In the genomic region with DNA sequence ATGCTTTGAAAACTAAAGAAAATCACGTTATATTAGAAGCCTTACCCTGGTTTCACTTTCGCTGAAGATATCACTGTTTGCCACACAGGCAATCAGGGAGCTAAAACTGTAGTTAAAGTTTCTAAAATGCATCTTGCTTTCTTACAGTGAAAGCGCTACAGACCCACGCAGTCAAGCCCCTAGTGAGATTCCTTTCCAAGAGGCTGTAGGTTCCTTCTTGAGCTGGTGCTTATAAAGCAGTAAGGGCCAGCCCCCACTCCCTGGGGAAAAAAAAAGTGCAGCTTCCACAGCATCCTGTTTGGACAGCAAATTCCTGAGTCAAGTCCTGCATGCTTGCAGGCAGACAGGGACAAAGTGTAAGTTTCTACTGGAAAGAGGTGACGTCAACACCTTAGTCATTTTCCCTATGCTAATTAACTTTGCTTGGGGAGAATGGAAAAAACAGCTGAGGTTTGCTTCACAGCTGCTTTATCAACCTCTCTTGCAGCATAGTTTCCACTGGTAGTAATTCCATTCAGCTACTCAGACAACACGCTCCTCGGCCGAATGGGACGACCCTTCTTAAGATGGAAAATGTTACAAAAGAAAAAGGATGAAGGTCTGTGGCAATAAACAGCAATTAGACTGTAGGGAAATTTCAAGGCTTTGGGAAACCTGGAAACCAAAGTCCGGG, we compare ENCODE assay signal across 1 cellular context.
TF ChIP-seq lines count a peak whose summit lies in the region.

No MANE protein-coding gene starts in this region.

TF ChIP-seq in HepG2, 621 proteins besides CTCF, POLR2A, EP300 and RAD21 (continued from another document and continues in another):
- TF ChIP-seq, protein P1, sequence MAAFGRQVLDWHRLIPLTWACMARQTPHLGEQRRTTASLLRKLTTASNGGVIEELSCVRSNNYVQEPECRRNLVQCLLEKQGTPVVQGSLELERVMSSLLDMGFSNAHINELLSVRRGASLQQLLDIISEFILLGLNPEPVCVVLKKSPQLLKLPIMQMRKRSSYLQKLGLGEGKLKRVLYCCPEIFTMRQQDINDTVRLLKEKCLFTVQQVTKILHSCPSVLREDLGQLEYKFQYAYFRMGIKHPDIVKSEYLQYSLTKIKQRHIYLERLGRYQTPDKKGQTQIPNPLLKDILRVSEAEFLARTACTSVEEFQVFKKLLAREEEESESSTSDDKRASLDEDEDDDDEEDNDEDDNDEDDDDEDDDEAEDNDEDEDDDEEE (CRISPR knock-in tag; IDR thresholded peaks at IDR 0.05) = no peak
- TF ChIP-seq CAMTA2 (CRISPR knock-in tag; IDR thresholded peaks at IDR 0.05; ENCODE audit: borderline replicate concordance) = no peak
- peak; percentile 76 for TF ChIP-seq KDM6A (CRISPR knock-in tag; IDR thresholded peaks at IDR 0.05; ENCODE audit: low read depth)
- TF ChIP-seq ZNF761 (CRISPR knock-in tag; conservative IDR thresholded peaks at IDR 0.05) = no peak
- peak; percentile 77; the same call in 1 of the 2 replicates for TF ChIP-seq MEIS2 (CRISPR knock-in tag; IDR thresholded peaks at IDR 0.05)
- TF ChIP-seq MYC (CRISPR knock-in tag; IDR thresholded peaks at IDR 0.05; ENCODE audit: borderline replicate concordance) = peak; percentile 35; the same call in 1 of the 2 replicates
- 0 out of 2 replicates have a peak, but pooled peaks have one; percentile 52 for TF ChIP-seq RFXAP (CRISPR knock-in tag; IDR thresholded peaks at IDR 0.05; ENCODE audit: borderline replicate concordance)
- peak; percentile 26; the same call in 1 of the 2 replicates for TF ChIP-seq ZNF788 (CRISPR knock-in tag; IDR thresholded peaks at IDR 0.05; ENCODE audit: borderline replicate concordance)
- TF ChIP-seq ZNF746 (CRISPR knock-in tag; IDR thresholded peaks at IDR 0.05) = peak; percentile 60; the same call in 1 of the 2 replicates
- no peak for TF ChIP-seq ZNF10 (CRISPR knock-in tag; IDR thresholded peaks at IDR 0.05; ENCODE audit: borderline replicate concordance, low read depth)
- peak; percentile 84 for TF ChIP-seq GATAD2A (CRISPR knock-in tag; IDR thresholded peaks at IDR 0.05)
- 0 out of 2 replicates have a peak, but pooled peaks have one; percentile 41 for TF ChIP-seq SMAD3 (CRISPR knock-in tag; IDR thresholded peaks at IDR 0.05)
- TF ChIP-seq SIX4 (CRISPR knock-in tag; IDR thresholded peaks at IDR 0.05) = no peak
- TF ChIP-seq NFIC (IDR thresholded peaks at IDR 0.05; ENCODE audit: low read length) = no peak
- TF ChIP-seq MAFF (IDR thresholded peaks at IDR 0.05; ENCODE audit: low read depth, low read length) = peak; percentile 82
- TF ChIP-seq, protein P2, sequence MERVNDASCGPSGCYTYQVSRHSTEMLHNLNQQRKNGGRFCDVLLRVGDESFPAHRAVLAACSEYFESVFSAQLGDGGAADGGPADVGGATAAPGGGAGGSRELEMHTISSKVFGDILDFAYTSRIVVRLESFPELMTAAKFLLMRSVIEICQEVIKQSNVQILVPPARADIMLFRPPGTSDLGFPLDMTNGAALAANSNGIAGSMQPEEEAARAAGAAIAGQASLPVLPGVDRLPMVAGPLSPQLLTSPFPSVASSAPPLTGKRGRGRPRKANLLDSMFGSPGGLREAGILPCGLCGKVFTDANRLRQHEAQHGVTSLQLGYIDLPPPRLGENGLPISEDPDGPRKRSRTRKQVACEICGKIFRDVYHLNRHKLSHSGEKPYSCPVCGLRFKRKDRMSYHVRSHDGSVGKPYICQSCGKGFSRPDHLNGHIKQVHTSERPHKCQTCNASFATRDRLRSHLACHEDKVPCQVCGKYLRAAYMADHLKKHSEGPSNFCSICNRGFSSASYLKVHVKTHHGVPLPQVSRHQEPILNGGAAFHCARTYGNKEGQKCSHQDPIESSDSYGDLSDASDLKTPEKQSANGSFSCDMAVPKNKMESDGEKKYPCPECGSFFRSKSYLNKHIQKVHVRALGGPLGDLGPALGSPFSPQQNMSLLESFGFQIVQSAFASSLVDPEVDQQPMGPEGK (CRISPR knock-in tag; IDR thresholded peaks at IDR 0.05) = peak; percentile 91
- TF ChIP-seq, protein P3, sequence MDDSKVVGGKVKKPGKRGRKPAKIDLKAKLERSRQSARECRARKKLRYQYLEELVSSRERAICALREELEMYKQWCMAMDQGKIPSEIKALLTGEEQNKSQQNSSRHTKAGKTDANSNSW (CRISPR knock-in tag; IDR thresholded peaks at IDR 0.05; ENCODE audit: borderline replicate concordance) = no peak
- TF ChIP-seq ZNF292 (CRISPR knock-in tag; IDR thresholded peaks at IDR 0.05; ENCODE audit: borderline replicate concordance, low read depth) = peak; percentile 75; the same call in 1 of the 2 replicates
- peak; percentile 75; the same call in 1 of the 2 replicates for TF ChIP-seq MAZ (IDR thresholded peaks at IDR 0.05; ENCODE audit: borderline replicate concordance, low read depth, low read length)
- TF ChIP-seq MAZ (CRISPR knock-in tag; IDR thresholded peaks at IDR 0.05; ENCODE audit: low read depth) = no peak
- peak; percentile 76; the same call in 1 of the 2 replicates for TF ChIP-seq PITX1 (CRISPR knock-in tag; IDR thresholded peaks at IDR 0.05)
- TF ChIP-seq KLF15 (CRISPR knock-in tag; IDR thresholded peaks at IDR 0.05; ENCODE audit: borderline replicate concordance) = no peak
- TF ChIP-seq EEA1 (CRISPR knock-in tag; IDR thresholded peaks at IDR 0.05; ENCODE audit: borderline replicate concordance) = no peak
- TF ChIP-seq, protein P4, sequence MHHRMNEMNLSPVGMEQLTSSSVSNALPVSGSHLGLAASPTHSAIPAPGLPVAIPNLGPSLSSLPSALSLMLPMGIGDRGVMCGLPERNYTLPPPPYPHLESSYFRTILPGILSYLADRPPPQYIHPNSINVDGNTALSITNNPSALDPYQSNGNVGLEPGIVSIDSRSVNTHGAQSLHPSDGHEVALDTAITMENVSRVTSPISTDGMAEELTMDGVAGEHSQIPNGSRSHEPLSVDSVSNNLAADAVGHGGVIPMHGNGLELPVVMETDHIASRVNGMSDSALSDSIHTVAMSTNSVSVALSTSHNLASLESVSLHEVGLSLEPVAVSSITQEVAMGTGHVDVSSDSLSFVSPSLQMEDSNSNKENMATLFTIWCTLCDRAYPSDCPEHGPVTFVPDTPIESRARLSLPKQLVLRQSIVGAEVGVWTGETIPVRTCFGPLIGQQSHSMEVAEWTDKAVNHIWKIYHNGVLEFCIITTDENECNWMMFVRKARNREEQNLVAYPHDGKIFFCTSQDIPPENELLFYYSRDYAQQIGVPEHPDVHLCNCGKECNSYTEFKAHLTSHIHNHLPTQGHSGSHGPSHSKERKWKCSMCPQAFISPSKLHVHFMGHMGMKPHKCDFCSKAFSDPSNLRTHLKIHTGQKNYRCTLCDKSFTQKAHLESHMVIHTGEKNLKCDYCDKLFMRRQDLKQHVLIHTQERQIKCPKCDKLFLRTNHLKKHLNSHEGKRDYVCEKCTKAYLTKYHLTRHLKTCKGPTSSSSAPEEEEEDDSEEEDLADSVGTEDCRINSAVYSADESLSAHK (CRISPR knock-in tag; IDR thresholded peaks at IDR 0.05; ENCODE audit: borderline replicate concordance) = no peak
- TF ChIP-seq CBX1 (IDR thresholded peaks at IDR 0.05; ENCODE audit: low read depth) = no peak
- TF ChIP-seq HDAC2 (CRISPR knock-in tag; IDR thresholded peaks at IDR 0.05) = peak; percentile 93
- TF ChIP-seq SAFB2 (CRISPR knock-in tag; IDR thresholded peaks at IDR 0.05; ENCODE audit: borderline replicate concordance, low read depth) = no peak
- TF ChIP-seq ZNF878 (CRISPR knock-in tag; IDR thresholded peaks at IDR 0.05) = no peak
- peak; percentile 78 for TF ChIP-seq RXRB (CRISPR knock-in tag; IDR thresholded peaks at IDR 0.05; ENCODE audit: borderline replicate concordance)
- TF ChIP-seq, protein P5, sequence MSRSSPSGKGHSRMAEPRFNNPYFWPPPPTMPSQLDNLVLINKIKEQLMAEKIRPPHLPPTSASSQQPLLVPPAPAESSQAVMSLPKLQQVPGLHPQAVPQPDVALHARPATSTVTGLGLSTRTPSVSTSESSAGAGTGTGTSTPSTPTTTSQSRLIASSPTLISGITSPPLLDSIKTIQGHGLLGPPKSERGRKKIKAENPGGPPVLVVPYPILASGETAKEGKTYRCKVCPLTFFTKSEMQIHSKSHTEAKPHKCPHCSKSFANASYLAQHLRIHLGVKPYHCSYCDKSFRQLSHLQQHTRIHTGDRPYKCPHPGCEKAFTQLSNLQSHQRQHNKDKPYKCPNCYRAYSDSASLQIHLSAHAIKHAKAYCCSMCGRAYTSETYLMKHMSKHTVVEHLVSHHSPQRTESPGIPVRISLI (CRISPR knock-in tag; IDR thresholded peaks at IDR 0.05; ENCODE audit: borderline replicate concordance) = peak; percentile 99
- TF ChIP-seq, protein P6, sequence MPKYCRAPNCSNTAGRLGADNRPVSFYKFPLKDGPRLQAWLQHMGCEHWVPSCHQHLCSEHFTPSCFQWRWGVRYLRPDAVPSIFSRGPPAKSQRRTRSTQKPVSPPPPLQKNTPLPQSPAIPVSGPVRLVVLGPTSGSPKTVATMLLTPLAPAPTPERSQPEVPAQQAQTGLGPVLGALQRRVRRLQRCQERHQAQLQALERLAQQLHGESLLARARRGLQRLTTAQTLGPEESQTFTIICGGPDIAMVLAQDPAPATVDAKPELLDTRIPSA (CRISPR knock-in tag; IDR thresholded peaks at IDR 0.05; ENCODE audit: borderline replicate concordance) = no peak
- no peak for TF ChIP-seq KDM1A (CRISPR knock-in tag; IDR thresholded peaks at IDR 0.05)
- no peak for TF ChIP-seq SRY (CRISPR knock-in tag; IDR thresholded peaks at IDR 0.05)
- TF ChIP-seq ZC3H13 (CRISPR knock-in tag; IDR thresholded peaks at IDR 0.05) = no peak
- peak; percentile 90 for TF ChIP-seq ETV5 (CRISPR knock-in tag; IDR thresholded peaks at IDR 0.05; ENCODE audit: borderline replicate concordance)
- TF ChIP-seq ZNF496 (CRISPR knock-in tag; IDR thresholded peaks at IDR 0.05; ENCODE audit: insufficient replicate concordance) = no peak
- TF ChIP-seq, protein P7, sequence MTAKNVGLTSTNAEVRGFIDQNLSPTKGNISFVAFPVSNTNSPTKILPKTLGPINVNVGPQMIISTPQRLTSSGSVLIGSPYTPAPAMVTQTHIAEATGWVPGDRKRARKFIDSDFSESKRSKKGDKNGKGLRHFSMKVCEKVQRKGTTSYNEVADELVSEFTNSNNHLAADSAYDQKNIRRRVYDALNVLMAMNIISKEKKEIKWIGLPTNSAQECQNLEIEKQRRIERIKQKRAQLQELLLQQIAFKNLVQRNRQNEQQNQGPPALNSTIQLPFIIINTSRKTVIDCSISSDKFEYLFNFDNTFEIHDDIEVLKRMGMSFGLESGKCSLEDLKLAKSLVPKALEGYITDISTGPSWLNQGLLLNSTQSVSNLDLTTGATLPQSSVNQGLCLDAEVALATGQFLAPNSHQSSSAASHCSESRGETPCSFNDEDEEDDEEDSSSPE (CRISPR knock-in tag; IDR thresholded peaks at IDR 0.05) = 0 out of 2 replicates have a peak, but pooled peaks have one; percentile 13
- TF ChIP-seq ZMYM4 (CRISPR knock-in tag; IDR thresholded peaks at IDR 0.05) = peak; percentile 46; the same call in 1 of the 2 replicates
- peak; percentile 79 for TF ChIP-seq CREM (IDR thresholded peaks at IDR 0.05)
- no peak for TF ChIP-seq CREM (CRISPR knock-in tag; IDR thresholded peaks at IDR 0.05)
- TF ChIP-seq NAIF1 (CRISPR knock-in tag; IDR thresholded peaks at IDR 0.05; ENCODE audit: borderline replicate concordance) = no peak
- TF ChIP-seq XRCC5 (optimal IDR thresholded peaks at IDR 0.05; ENCODE audit: low read length) = peak; percentile 81
- TF ChIP-seq ZNF124 (CRISPR knock-in tag; IDR thresholded peaks at IDR 0.05) = 0 out of 2 replicates have a peak, but pooled peaks have one; percentile 60
- TF ChIP-seq, protein P8, sequence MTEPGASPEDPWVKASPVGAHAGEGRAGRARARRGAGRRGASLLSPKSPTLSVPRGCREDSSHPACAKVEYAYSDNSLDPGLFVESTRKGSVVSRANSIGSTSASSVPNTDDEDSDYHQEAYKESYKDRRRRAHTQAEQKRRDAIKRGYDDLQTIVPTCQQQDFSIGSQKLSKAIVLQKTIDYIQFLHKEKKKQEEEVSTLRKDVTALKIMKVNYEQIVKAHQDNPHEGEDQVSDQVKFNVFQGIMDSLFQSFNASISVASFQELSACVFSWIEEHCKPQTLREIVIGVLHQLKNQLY (CRISPR knock-in tag; IDR thresholded peaks at IDR 0.05) = peak; percentile 60; the same call in 1 of the 2 replicates
- peak; percentile 90 for TF ChIP-seq TBL1XR1 (IDR thresholded peaks at IDR 0.05; ENCODE audit: borderline replicate concordance, low read length, partially characterized antibody)
- TF ChIP-seq MTF1 (CRISPR knock-in tag; IDR thresholded peaks at IDR 0.05) = no peak
- TF ChIP-seq CEBPB (IDR thresholded peaks at IDR 0.05; ENCODE audit: borderline replicate concordance, low read depth, low read length) = peak; percentile 80
- peak; percentile 86 for TF ChIP-seq SAP130 (CRISPR knock-in tag; IDR thresholded peaks at IDR 0.05; ENCODE audit: low read depth)
- TF ChIP-seq GLI4 (CRISPR knock-in tag; IDR thresholded peaks at IDR 0.05; ENCODE audit: borderline replicate concordance) = no peak
- no peak for TF ChIP-seq CHCHD3 (CRISPR knock-in tag; IDR thresholded peaks at IDR 0.05)
- no peak for TF ChIP-seq ZNF260 (CRISPR knock-in tag; IDR thresholded peaks at IDR 0.05; ENCODE audit: borderline replicate concordance, low read depth)
- TF ChIP-seq, protein P9, sequence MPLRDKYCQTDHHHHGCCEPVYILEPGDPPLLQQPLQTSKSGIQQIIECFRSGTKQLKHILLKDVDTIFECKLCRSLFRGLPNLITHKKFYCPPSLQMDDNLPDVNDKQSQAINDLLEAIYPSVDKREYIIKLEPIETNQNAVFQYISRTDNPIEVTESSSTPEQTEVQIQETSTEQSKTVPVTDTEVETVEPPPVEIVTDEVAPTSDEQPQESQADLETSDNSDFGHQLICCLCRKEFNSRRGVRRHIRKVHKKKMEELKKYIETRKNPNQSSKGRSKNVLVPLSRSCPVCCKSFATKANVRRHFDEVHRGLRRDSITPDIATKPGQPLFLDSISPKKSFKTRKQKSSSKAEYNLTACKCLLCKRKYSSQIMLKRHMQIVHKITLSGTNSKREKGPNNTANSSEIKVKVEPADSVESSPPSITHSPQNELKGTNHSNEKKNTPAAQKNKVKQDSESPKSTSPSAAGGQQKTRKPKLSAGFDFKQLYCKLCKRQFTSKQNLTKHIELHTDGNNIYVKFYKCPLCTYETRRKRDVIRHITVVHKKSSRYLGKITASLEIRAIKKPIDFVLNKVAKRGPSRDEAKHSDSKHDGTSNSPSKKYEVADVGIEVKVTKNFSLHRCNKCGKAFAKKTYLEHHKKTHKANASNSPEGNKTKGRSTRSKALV (CRISPR knock-in tag; IDR thresholded peaks at IDR 0.05) = peak; percentile 29; the same call in 1 of the 2 replicates
- TF ChIP-seq MAFK (conservative IDR thresholded peaks at IDR 0.05 in 1 of 2, IDR thresholded peaks at IDR 0.05 in 1 of 2; ENCODE audit: low read length in 2 of 2) = peak; percentile 68 to 77
- no peak for TF ChIP-seq TEAD2 (CRISPR knock-in tag; IDR thresholded peaks at IDR 0.05)
